In the genomic region with DNA sequence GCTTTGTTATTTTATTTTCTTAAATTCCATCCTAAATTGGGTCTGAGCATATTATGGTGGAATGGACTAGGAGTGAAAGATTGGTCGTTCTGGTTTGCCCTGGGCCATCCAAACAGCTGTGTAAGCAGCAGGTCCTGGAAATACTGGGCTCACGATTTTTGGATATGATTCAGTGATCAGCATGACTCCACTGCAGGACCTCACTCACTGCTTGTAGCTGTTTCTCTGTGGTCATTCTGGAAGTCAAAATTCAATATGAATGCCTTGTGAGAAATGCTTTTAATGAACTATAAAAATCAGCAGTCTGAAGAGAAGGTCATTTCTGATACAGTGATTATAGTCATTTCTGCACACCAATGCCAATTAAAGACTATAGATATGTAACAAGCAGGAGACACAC, we compare ENCODE assay signal across 17 cellular contexts.
DNase-seq lines count a peak whose midpoint lies in the region; ATAC-seq and TF ChIP-seq lines count a peak whose summit lies in the region.
"Had no signal": no experiment of that assay in that cellular context is flagged by ENCODE, and none has a peak within 500 bp of the region (broad histone marks: within the 10 kb centered on the region; RNA-seq: fewer than 3 reads in every experiment).

No MANE protein-coding gene starts in this region.

- no peak for TF ChIP-seq CTCF in AG10803 (conservative IDR thresholded peaks at IDR 0.05; ENCODE audit: low read length)
- no peak for TF ChIP-seq CTCF in fibroblast of lung (conservative IDR thresholded peaks at IDR 0.05 in 1 of 2, IDR thresholded peaks at IDR 0.05 in 1 of 2; ENCODE audit: low read depth in 1 of 2, low read length in 2 of 2)
- no peak for TF ChIP-seq CTCF in nephron (IDR thresholded peaks at IDR 0.05; ENCODE audit: unreplicated experiment in 3 of 3)
- no peak for TF ChIP-seq CTCF in omental fat pad (IDR thresholded peaks at IDR 0.05)

- no peak overlapping the region for H3K4me3 Mint-ChIP-seq in nephron
- H3K4me3 Mint-ChIP-seq: CD14-positive monocyte, T-helper 17 cell had no signal

- H3K9me3 Mint-ChIP-seq in nephron: no peaks in the 10 kb centered on the region
- H3K9me3 Mint-ChIP-seq: CD14-positive monocyte had no signal

- no peak for ATAC-seq in omental fat pad (ENCODE audit: low FRiP score)
- ATAC-seq: foreskin keratinocyte, T-helper 17 cell had no signal

- H3K27ac ChIP-seq in fibroblast of lung (ENCODE audit: insufficient read depth, low read length): no peak overlapping the region
- H3K27ac ChIP-seq: foreskin keratinocyte, pancreas had no signal

- H3K4me1 Mint-ChIP-seq in nephron: peaks cover 13% of the 10 kb centered on the region
- H3K4me1 Mint-ChIP-seq: CD14-positive monocyte, T-helper 17 cell had no signal

- peak; percentile 74 for DNase-seq in AG10803 (ENCODE audit: low read depth)
- DNase-seq in RPMI7951 (ENCODE audit: low read depth): peak; percentile 76
- peak; percentile 40 to 78 for DNase-seq in fibroblast of lung (ENCODE audit: low read depth in 2 of 2)
- no peak for DNase-seq in cerebellum (ENCODE audit: low spot score)
- DNase-seq in middle frontal gyrus (ENCODE audit: extremely low spot score, low spot score): no peak
- DNase-seq in omental fat pad (ENCODE audit: low spot score): no peak
- no peak for DNase-seq in inferior parietal cortex (ENCODE audit: extremely low spot score)
- DNase-seq: activated effector memory CD4-positive, alpha-beta T cell treated with Interleukin-2 at 50 U/mL for 16 hours; GF-D8; OCI-M1; pancreas; stimulated activated CD4-positive, alpha-beta T cell treated with anti-CD3 and anti-CD28 coated beads, Interleukin-4, amount 100 ng/mL, for 4 hours; stimulated activated naive CD4-positive, alpha-beta T cell treated with Interleukin-2 at 50 U/mL for 16 hours; T-helper 17 cell had no signal

- no peaks in the 10 kb centered on the region for H4K20me1 ChIP-seq in fibroblast of lung (ENCODE audit: control insufficient read depth, extremely low read depth, insufficient read depth, low read length)

- H3K79me2 ChIP-seq in fibroblast of lung (ENCODE audit: control insufficient read depth, insufficient read depth, low read length): no peaks in the 10 kb centered on the region

- H3K4me3 ChIP-seq in AG10803 (ENCODE audit: low read length) (no peak overlapping the region), fibroblast of lung (replicated peaks in 1 of 4; ENCODE audit: control extremely low read depth in 1 of 4, insufficient read depth in 1 of 4, low read depth in 3 of 4, low read length in 4 of 4) (no peak overlapping the region)
- H3K4me3 ChIP-seq: pancreas had no signal

- no peaks in the 10 kb centered on the region for H3K36me3 ChIP-seq in fibroblast of lung (ENCODE audit: control insufficient read depth, insufficient read depth, low read length)
- H3K36me3 ChIP-seq: pancreas had no signal

- no peak overlapping the region for H2AFZ ChIP-seq in fibroblast of lung (ENCODE audit: low read length)

- no peak overlapping the region for H3K9ac ChIP-seq in fibroblast of lung (ENCODE audit: insufficient read depth, low read length)

- H3K4me1 ChIP-seq in fibroblast of lung (ENCODE audit: control insufficient read depth, extremely low read depth, insufficient read depth, low read length): peaks cover 9% of the 10 kb centered on the region
- H3K4me1 ChIP-seq: foreskin keratinocyte, pancreas had no signal

- H3K9me3 ChIP-seq in fibroblast of lung (ENCODE audit: control insufficient read depth, insufficient read depth, low read depth, low read length): no peaks in the 10 kb centered on the region
- H3K9me3 ChIP-seq: pancreas had no signal

- H3K27me3 ChIP-seq in fibroblast of lung (ENCODE audit: control insufficient read depth, insufficient read depth, low read length): no peaks in the 10 kb centered on the region
- H3K27me3 ChIP-seq: foreskin keratinocyte, pancreas had no signal

- peak overlapping the region; percentile 82 for H3K4me2 ChIP-seq in fibroblast of lung (ENCODE audit: extremely low read depth, insufficient read depth, low read length)

- H3K27ac Mint-ChIP-seq in nephron: peak overlapping the region in 2 of 3 experiments; percentile 28 to 75
- H3K27ac Mint-ChIP-seq: CD14-positive monocyte, T-helper 17 cell had no signal

- no peaks in the 10 kb centered on the region for H3K36me3 Mint-ChIP-seq in nephron (ENCODE audit: low read depth)
- H3K36me3 Mint-ChIP-seq: CD14-positive monocyte had no signal

- H3K27me3 Mint-ChIP-seq in nephron (ENCODE audit: low read depth): no peaks in the 10 kb centered on the region
- H3K27me3 Mint-ChIP-seq: T-helper 17 cell had no signal

Comparison
In these comparisons a context has a peak if more than half of its experiments do, and no peak if none do; other contexts are left out.
1. DNase-seq: peak in AG10803 (single experiment), RPMI7951 (single experiment) and fibroblast of lung (2 of 2); none in cerebellum (single experiment), middle frontal gyrus (single experiment), omental fat pad (single experiment) and inferior parietal cortex (single experiment).